1 cellular context compared by ENCODE assay signal in genomic region chr11:68261006-68261405, GRCh38.
A peak's percentile ranks its signal among the peaks of the same experiment; 100 is the strongest.
TF ChIP-seq lines count a peak whose summit lies in the region.

No MANE protein-coding gene starts in this region.

TF ChIP-seq in K562, 482 proteins besides CTCF, POLR2A, EP300 and RAD21:
- TF ChIP-seq ZNF766 (CRISPR knock-in tag; conservative IDR thresholded peaks at IDR 0.05) (no peak), NR0B1 (IDR thresholded peaks at IDR 0.05; ENCODE audit: partially characterized antibody) (no peak), ZNF347 (CRISPR knock-in tag; IDR thresholded peaks at IDR 0.05; ENCODE audit: low read depth) (no peak), ZNF431 (CRISPR knock-in tag; IDR thresholded peaks at IDR 0.05) (no peak), ASH1L (IDR thresholded peaks at IDR 0.05; ENCODE audit: borderline replicate concordance, low read depth, partially characterized antibody) (no peak), SRSF7 (optimal IDR thresholded peaks at IDR 0.05; ENCODE audit: low read depth, low read length) (no peak), ZMIZ1 (IDR thresholded peaks at IDR 0.05; ENCODE audit: low read depth in 2 of 2, low read length in 2 of 2) (no peak), DEAF1 (CRISPR knock-in tag; IDR thresholded peaks at IDR 0.05) (no peak), CGGBP1 (CRISPR knock-in tag; IDR thresholded peaks at IDR 0.05) (no peak), NRF1 (conservative IDR thresholded peaks at IDR 0.05 in 1 of 2, IDR thresholded peaks at IDR 0.05 in 1 of 2) (no peak), GTF2A2 (tag; IDR thresholded peaks at IDR 0.05) (no peak), RBFOX2 (IDR thresholded peaks at IDR 0.05; ENCODE audit: low read depth, low read length) (0 out of 2 replicates have a peak, but pooled peaks have one; percentile 15), POLR2G (IDR thresholded peaks at IDR 0.05; ENCODE audit: low read depth, low read length) (peak; percentile 67), HMGN3 (IDR thresholded peaks at IDR 0.05; ENCODE audit: borderline replicate concordance, extremely low read depth, insufficient read length, low read depth, low read length) (no peak), ZNF134 (CRISPR knock-in tag; conservative IDR thresholded peaks at IDR 0.05) (no peak)
